ENCODE assay signal across 20 cellular contexts in genomic region chr1:231958448-231958847, GRCh38.
"Had no signal": no experiment of that assay in that cellular context is flagged by ENCODE, and none has a peak within 500 bp of the region (broad histone marks: within the 10 kb centered on the region; RNA-seq: fewer than 3 reads in every experiment).

No MANE protein-coding gene starts in this region.

- H3K9me3 Mint-ChIP-seq: activated naive CD4-positive, alpha-beta T cell treated with anti-CD3 and anti-CD28 coated beads, Interleukin-2, amount 10 ng/mL, durations not matched to agents 7 days and 5 days had no signal

- H3K27ac ChIP-seq: foreskin keratinocyte had no signal

- H3K4me1 ChIP-seq: foreskin keratinocyte had no signal

- H3K4me1 Mint-ChIP-seq: activated naive CD4-positive, alpha-beta T cell treated with anti-CD3 and anti-CD28 coated beads, Interleukin-2, amount 10 ng/mL, durations not matched to agents 7 days and 5 days; memory B cell; T-cell had no signal

- H3K36me3 Mint-ChIP-seq: natural killer cell treated with Interleukin-12 subunit alpha and Interleukin-12 subunit beta and Interleukin-15 and Interleukin-18, amount 100 ng/mL, for 72 hours had no signal

- DNase-seq: activated CD4-positive, CD25-positive, alpha-beta regulatory T cell treated with anti-CD3 and anti-CD28 coated beads, Interleukin-2, amount 50 U/mL, for 72 hours; activated naive CD4-positive, alpha-beta T cell treated with anti-CD3 and anti-CD28 coated beads, Interleukin-2, amount 10 ng/mL, durations not matched to agents 7 days and 5 days; caudate nucleus; erythroblast; foreskin keratinocyte; glutamatergic neuron; left ventricle myocardium superior; nucleus accumbens; posterior cingulate gyrus; retina; stimulated activated CD4-positive, alpha-beta T cell treated with anti-CD3 and anti-CD28 coated beads, Interleukin-15, amount 100 ng/mL, for 24 hours; stimulated activated CD4-positive, alpha-beta T cell treated with anti-CD3 and anti-CD28 coated beads, Interleukin-4, amount 100 ng/mL, for 1 hour; stimulated activated naive CD4-positive, alpha-beta T cell; substantia nigra; T-cell; T1000; trophoblast cell had no signal

- FAIRE-seq: colon had no signal

- ATAC-seq: foreskin keratinocyte; left ventricle myocardium superior; natural killer cell treated with Interleukin-12 subunit alpha and Interleukin-12 subunit beta and Interleukin-15 and Interleukin-18, amount 100 ng/mL, for 72 hours; T-cell had no signal

- H3K27ac Mint-ChIP-seq: activated naive CD4-positive, alpha-beta T cell treated with anti-CD3 and anti-CD28 coated beads, Interleukin-2, amount 10 ng/mL, durations not matched to agents 7 days and 5 days; memory B cell; natural killer cell treated with Interleukin-12 subunit alpha and Interleukin-12 subunit beta and Interleukin-15 and Interleukin-18, amount 100 ng/mL, for 72 hours; T-cell had no signal

- H3K27me3 Mint-ChIP-seq: activated naive CD4-positive, alpha-beta T cell treated with anti-CD3 and anti-CD28 coated beads, Interleukin-2, amount 10 ng/mL, durations not matched to agents 7 days and 5 days; memory B cell; natural killer cell treated with Interleukin-12 subunit alpha and Interleukin-12 subunit beta and Interleukin-15 and Interleukin-18, amount 100 ng/mL, for 72 hours; T-cell had no signal

- H3K4me3 Mint-ChIP-seq: activated naive CD4-positive, alpha-beta T cell treated with anti-CD3 and anti-CD28 coated beads, Interleukin-2, amount 10 ng/mL, durations not matched to agents 7 days and 5 days; memory B cell; natural killer cell treated with Interleukin-12 subunit alpha and Interleukin-12 subunit beta and Interleukin-15 and Interleukin-18, amount 100 ng/mL, for 72 hours; T-cell had no signal
